Comparison of ENCODE assay signal across 27 cellular contexts in the genomic region with DNA sequence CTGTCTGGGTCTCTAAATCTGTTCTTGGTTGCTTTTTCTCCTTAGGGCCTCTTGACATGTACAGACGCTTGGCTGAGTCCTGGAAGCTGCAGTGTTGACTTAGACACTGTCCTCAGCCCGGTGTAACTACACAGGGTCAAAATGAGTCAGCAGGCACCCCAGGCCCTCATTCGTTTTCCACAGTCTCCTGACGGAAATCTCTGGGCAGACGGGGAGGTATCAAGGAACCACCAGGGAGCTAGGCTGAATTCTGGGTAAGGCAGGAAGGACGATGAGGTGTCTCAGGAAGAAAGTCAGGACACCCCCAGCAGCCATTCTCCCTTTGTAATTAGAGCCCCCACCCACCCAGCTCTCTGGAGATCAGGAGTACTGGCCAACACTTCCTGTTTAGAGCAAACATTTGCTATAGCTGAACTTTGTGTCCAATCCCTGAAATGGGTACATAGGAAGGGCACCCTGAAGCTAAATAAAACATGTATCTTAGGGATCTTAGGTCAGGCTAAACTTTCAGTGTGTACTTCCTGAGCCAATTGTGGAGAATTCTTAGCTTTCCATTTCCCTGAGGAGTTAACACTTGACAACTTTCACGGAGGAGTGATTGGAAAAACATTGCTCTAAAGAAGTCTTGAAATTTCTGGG. TPM values are rescaled to one million over a fixed set of nuclear protein-coding genes. Genes with fewer than 3 reads are reported as not detected.
DNase-seq lines count a peak whose midpoint lies in the region; ATAC-seq and TF ChIP-seq lines count a peak whose summit lies in the region.
"Had no signal": no experiment of that assay in that cellular context is flagged by ENCODE, and none has a peak within 500 bp of the region (broad histone marks: within the 10 kb centered on the region; RNA-seq: fewer than 3 reads in every experiment).

No MANE protein-coding gene starts in this region.

- no peaks in the 10 kb centered on the region for H3K36me3 ChIP-seq in upper lobe of right lung
- H3K36me3 ChIP-seq: SJSA1, WERI-Rb-1 had no signal

- peaks cover 14% of the 10 kb centered on the region for H3K4me1 Mint-ChIP-seq in mesothelial cell of epicardium
- peaks cover 14 to 18% of the 10 kb centered on the region in 2 donors for H3K4me1 Mint-ChIP-seq in stimulated activated naive B cell treated with anti-CD40 and anti-IgM and Interleukin-4, amounts not matched to agents 10 μg/mL and 1 μg/mL and 100 μg/mL, for 72 hours

- H3K36me3 Mint-ChIP-seq in mesothelial cell of epicardium: no peaks in the 10 kb centered on the region
- H3K36me3 Mint-ChIP-seq in stimulated activated naive B cell treated with anti-CD40 and anti-IgM and Interleukin-4, amounts not matched to agents 10 μg/mL and 1 μg/mL and 100 μg/mL, for 72 hours: no peaks in the 10 kb centered on the region

- no peak overlapping the region for H3K4me3 Mint-ChIP-seq in mesothelial cell of epicardium
- H3K4me3 Mint-ChIP-seq in stimulated activated naive B cell treated with anti-CD40 and anti-IgM and Interleukin-4, amounts not matched to agents 10 μg/mL and 1 μg/mL and 100 μg/mL, for 72 hours: no peak overlapping the region
- H3K4me3 Mint-ChIP-seq: activated CD8-positive, alpha-beta T cell treated with anti-CD3 and anti-CD28 coated beads for 36 hours; activated naive CD8-positive, alpha-beta T cell treated with anti-CD3 and anti-CD28 coated beads, Interleukin-2, amount 10 ng/mL, durations not matched to agents 7 days and 5 days; B cell; H9; T-helper 17 cell had no signal

- no peak for TF ChIP-seq CTCF in mesothelial cell of epicardium (IDR thresholded peaks at IDR 0.05; ENCODE audit: unreplicated experiment)
- TF ChIP-seq CTCF in upper lobe of right lung (IDR thresholded peaks at IDR 0.05): no peak
- TF ChIP-seq CTCF in GM10248 (IDR thresholded peaks at IDR 0.05; ENCODE audit: control extremely low read depth, extremely low read depth, low read depth, missing control alignments): no peak

- intact Hi-C loops in left cardiac atrium (cut with DNase I) (no loop called here), upper lobe of right lung (cut with DNase I) (no loop called here)

- H3K27ac Mint-ChIP-seq in mesothelial cell of epicardium: peak overlapping the region; percentile 24
- no peak overlapping the region for H3K27ac Mint-ChIP-seq in stimulated activated naive B cell treated with anti-CD40 and anti-IgM and Interleukin-4, amounts not matched to agents 10 μg/mL and 1 μg/mL and 100 μg/mL, for 72 hours
- H3K27ac Mint-ChIP-seq: activated CD8-positive, alpha-beta T cell treated with anti-CD3 and anti-CD28 coated beads for 36 hours; activated naive CD8-positive, alpha-beta T cell treated with anti-CD3 and anti-CD28 coated beads, Interleukin-2, amount 10 ng/mL, durations not matched to agents 7 days and 5 days; B cell; H9; T-helper 17 cell had no signal

- ATAC-seq in left cardiac atrium: peak; percentile 21 to 26
- ATAC-seq in upper lobe of right lung: peak; percentile 32
- no peak for ATAC-seq in stimulated activated naive B cell treated with anti-CD40 and anti-IgM and Interleukin-4, amounts not matched to agents 10 μg/mL and 1 μg/mL and 100 μg/mL, for 72 hours (replicated peaks)
- ATAC-seq: activated CD8-positive, alpha-beta T cell treated with anti-CD3 and anti-CD28 coated beads for 36 hours; T-helper 17 cell had no signal

- no peaks in the 10 kb centered on the region for H3K27me3 ChIP-seq in upper lobe of right lung
- H3K27me3 ChIP-seq: SJSA1 had no signal

- H3K4me1 ChIP-seq in upper lobe of right lung: peaks cover 27% of the 10 kb centered on the region

- CTCF ChIA-PET in GM10248 (lab: Yijun Ruan, JAX): interaction anchor here (1.0 to 2.4 kb wide), 4 partner anchors 9 to 263 kb away, joined by 3 to 7 read pairs (median 3); no protein-coding TSS in a partner anchor

- DNase-seq in DMS53 (lab: John Stamatoyannopoulos, UW) (peak; percentile 57), DMS53 treated with DMSO at 0.1 percent for 48 hours (lab: John Stamatoyannopoulos, UW; ENCODE audit: unreplicated experiment) (no peak), left cardiac atrium (peak; percentile 46), mesothelial cell of epicardium (ENCODE audit: low spot score in 2 of 2, unreplicated experiment in 2 of 2) (no peak), upper lobe of right lung (no peak), GM10248 (ENCODE audit: extremely low spot score) (no peak)
- no peak for DNase-seq in stimulated activated CD4-positive, alpha-beta T cell treated with anti-CD3 and anti-CD28 coated beads, Interleukin-4, amount 100 ng/mL, for 4 hours
- DNase-seq in stimulated activated naive B cell treated with anti-CD40 and anti-IgM and Interleukin-4, amounts not matched to agents 10 μg/mL and 1 μg/mL and 100 μg/mL, for 72 hours: no peak
- DNase-seq: activated CD8-positive, alpha-beta T cell treated with anti-CD3 and anti-CD28 coated beads for 36 hours; activated naive CD8-positive, alpha-beta T cell treated with anti-CD3 and anti-CD28 coated beads, Interleukin-2, amount 10 ng/mL, durations not matched to agents 7 days and 5 days; caudate nucleus; effector memory CD4-positive, alpha-beta T cell; H9; hypothalamus; mucosa of descending colon; NCI-H1048; NCI-H2081; NCI-H526 treated with DMSO at 0.1 percent for 48 hours; OCI-M1; stimulated activated CD4-positive, alpha-beta T cell treated with anti-CD3 and anti-CD28 coated beads, Interleukin-4, amount 100 ng/mL, for 1 hour; substantia nigra; T-helper 17 cell; WERI-Rb-1 had no signal

- H3K27ac ChIP-seq in upper lobe of right lung: peak overlapping the region; percentile 74
- H3K27ac ChIP-seq: 22Rv1, KMS-11, SJSA1, WERI-Rb-1 had no signal

- POLR2A ChIA-PET in GM10248 (lab: Yijun Ruan, JAX): no interaction called here

- no peaks in the 10 kb centered on the region for H3K9me3 Mint-ChIP-seq in mesothelial cell of epicardium
- H3K9me3 Mint-ChIP-seq in stimulated activated naive B cell treated with anti-CD40 and anti-IgM and Interleukin-4, amounts not matched to agents 10 μg/mL and 1 μg/mL and 100 μg/mL, for 72 hours: no peaks in the 10 kb centered on the region
- H3K9me3 Mint-ChIP-seq: activated CD8-positive, alpha-beta T cell treated with anti-CD3 and anti-CD28 coated beads for 36 hours; activated naive CD8-positive, alpha-beta T cell treated with anti-CD3 and anti-CD28 coated beads, Interleukin-2, amount 10 ng/mL, durations not matched to agents 7 days and 5 days; H9 had no signal

- H3K4me3 ChIP-seq in upper lobe of right lung: no peak overlapping the region
- H3K4me3 ChIP-seq: mucosa of descending colon, SJSA1 had no signal

- no peaks in the 10 kb centered on the region for H3K27me3 Mint-ChIP-seq in mesothelial cell of epicardium (ENCODE audit: low read depth)
- peaks cover 36 to 37% of the 10 kb centered on the region in 2 donors for H3K27me3 Mint-ChIP-seq in stimulated activated naive B cell treated with anti-CD40 and anti-IgM and Interleukin-4, amounts not matched to agents 10 μg/mL and 1 μg/mL and 100 μg/mL, for 72 hours
- H3K27me3 Mint-ChIP-seq: activated naive CD8-positive, alpha-beta T cell treated with anti-CD3 and anti-CD28 coated beads, Interleukin-2, amount 10 ng/mL, durations not matched to agents 7 days and 5 days had no signal

- H3K9me3 ChIP-seq in upper lobe of right lung: no peaks in the 10 kb centered on the region
- H3K9me3 ChIP-seq: mucosa of descending colon, SJSA1 had no signal

RNA-seq across cellular contexts. Expression of a gene that starts 23.9 kb away (rescaled TPM):
- total RNA-seq in left cardiac atrium: 100 to 1,000 TPM; 262 to 377 TPM
- total RNA-seq in mesothelial cell of epicardium: 4.4 to 7.5 TPM (median 4.9 TPM) in 3 replicates
- 1,593 TPM for total RNA-seq in upper lobe of right lung

Comparison
In these comparisons a context has a peak if more than half of its experiments do, and no peak if none do; other contexts are left out.
1. DNase-seq: peak in DMS53 (single experiment) and left cardiac atrium (single experiment); none in DMS53 treated with DMSO at 0.1 percent for 48 hours (single experiment), mesothelial cell of epicardium (0 of 2), upper lobe of right lung (single experiment), stimulated activated CD4-positive, alpha-beta T cell treated with anti-CD3 and anti-CD28 coated beads, Interleukin-4, amount 100 ng/mL, for 4 hours (0 of 2), GM10248 (single experiment) and stimulated activated naive B cell treated with anti-CD40 and anti-IgM and Interleukin-4, amounts not matched to agents 10 μg/mL and 1 μg/mL and 100 μg/mL, for 72 hours (single experiment).
2. ATAC-seq: peak in left cardiac atrium (2 of 2) and upper lobe of right lung (single experiment); none in stimulated activated naive B cell treated with anti-CD40 and anti-IgM and Interleukin-4, amounts not matched to agents 10 μg/mL and 1 μg/mL and 100 μg/mL, for 72 hours (0 of 2).
3. RNA of a gene that starts 23.9 kb away (total RNA-seq): 1,593 TPM in upper lobe of right lung (single experiment) and 262 to 377 TPM in left cardiac atrium; 4.4 to 7.5 TPM in mesothelial cell of epicardium; every median in the first group is over 10 times any median in the second.